ENCODE assay signal across 7 cellular contexts in the genomic region with DNA sequence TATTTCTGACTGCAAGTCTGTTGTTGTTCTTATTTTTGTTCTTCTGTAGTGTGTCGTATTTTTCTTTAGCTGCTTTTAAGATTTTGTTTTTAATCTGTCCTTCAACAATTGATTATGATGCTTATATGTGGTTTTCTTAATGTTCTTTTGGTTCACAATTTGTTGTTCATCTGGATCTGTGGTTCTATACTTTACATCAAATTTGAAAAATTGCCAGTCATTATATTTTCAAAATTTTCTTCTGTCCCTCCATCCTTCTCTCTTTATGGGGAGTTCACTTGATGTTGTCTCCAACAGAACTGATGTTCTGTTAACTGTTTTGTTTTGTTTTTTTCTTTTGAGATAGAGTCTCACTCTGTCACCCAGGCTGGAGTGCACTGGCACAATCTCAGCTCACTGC.
"Had no signal": no experiment of that assay in that cellular context is flagged by ENCODE, and none has a peak within 500 bp of the region (broad histone marks: within the 10 kb centered on the region; RNA-seq: fewer than 3 reads in every experiment).

No MANE protein-coding gene starts in this region.

- H3K4me3 Mint-ChIP-seq: IgD-negative memory B cell had no signal

- H3K4me1 Mint-ChIP-seq: IgD-negative memory B cell had no signal

- DNase-seq: IMR-90, KBM-7, KG1 had no signal

- H3K27ac ChIP-seq: HL-60, KMS-11 had no signal

- H3K4me2 ChIP-seq: KMS-11 had no signal

- H3K36me3 Mint-ChIP-seq: IgD-negative memory B cell had no signal

- FAIRE-seq: HTR-8/SVneo had no signal

- H3K27ac Mint-ChIP-seq: IgD-negative memory B cell had no signal

- H3K9ac ChIP-seq: KMS-11 had no signal
